2 cellular contexts compared by ENCODE assay signal in the genomic region with DNA sequence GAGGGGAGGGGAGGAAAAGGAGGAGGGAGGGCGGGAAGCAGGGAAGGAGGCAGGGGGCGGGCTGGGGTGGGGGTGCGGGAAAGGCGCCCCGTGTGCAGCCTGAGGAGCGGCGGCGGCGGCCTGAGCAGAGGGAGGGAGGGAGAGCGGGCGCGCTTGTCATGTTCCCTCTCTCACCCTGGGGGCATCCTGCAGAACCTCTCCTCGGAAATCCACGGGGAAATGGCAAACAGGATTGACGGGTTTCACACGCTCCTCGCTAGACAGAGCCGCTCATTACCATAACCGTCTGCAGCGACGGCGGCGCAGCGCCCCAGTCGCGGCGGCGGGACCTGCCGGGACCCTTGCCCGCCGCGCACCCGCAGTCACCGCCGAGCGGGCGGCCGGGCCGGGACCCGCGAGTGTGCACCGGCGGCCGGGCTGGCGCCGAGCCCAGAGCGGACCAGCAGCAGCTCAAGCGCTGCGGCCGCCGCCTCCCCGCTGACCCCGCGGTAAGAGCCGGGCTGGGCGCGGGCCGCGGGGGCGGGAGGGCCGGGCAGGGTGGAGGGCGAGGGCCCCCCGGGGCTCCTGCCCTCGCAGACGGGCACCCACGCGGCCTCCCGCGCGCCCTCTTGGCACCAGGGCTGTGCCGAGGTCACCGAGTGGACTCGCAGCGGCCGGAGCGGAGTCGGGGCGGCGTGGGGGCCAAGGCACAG.
TF ChIP-seq lines count a peak whose summit lies in the region.

A gene (plus strand): TSS at position 273 of the 692 bp plus-strand sequence. CDS start 5,165 bp downstream, outside the sequence.

TF ChIP-seq in A549, 52 proteins besides CTCF, POLR2A, EP300 and RAD21:
- no peak for TF ChIP-seq ESRRA (IDR thresholded peaks at IDR 0.05; ENCODE audit: borderline replicate concordance, low read length)
- TF ChIP-seq GATA3 (IDR thresholded peaks at IDR 0.05; ENCODE audit: borderline replicate concordance), result no peak
- TF ChIP-seq NFE2L2 (conservative IDR thresholded peaks at IDR 0.05; ENCODE audit: low read length), result no peak
- no peak for TF ChIP-seq JUNB (IDR thresholded peaks at IDR 0.05)
- TF ChIP-seq RARB (CRISPR knock-in tag; IDR thresholded peaks at IDR 0.05), result no peak
- TF ChIP-seq ZFP36 (IDR thresholded peaks at IDR 0.05; ENCODE audit: borderline replicate concordance, partially characterized antibody), result no peak
- no peak for TF ChIP-seq HOXB5 (CRISPR knock-in tag; IDR thresholded peaks at IDR 0.05)
- TF ChIP-seq PHF8 (IDR thresholded peaks at IDR 0.05; ENCODE audit: borderline replicate concordance, low read depth), result no peak

TF ChIP-seq in H1, 55 proteins besides CTCF, POLR2A, EP300 and RAD21:
- TF ChIP-seq SAP30 (IDR thresholded peaks at IDR 0.05; ENCODE audit: insufficient read depth, insufficient replicate concordance, low read length), result no peak
- TF ChIP-seq BACH1 (IDR thresholded peaks at IDR 0.05; ENCODE audit: low read length), result no peak
- 0 out of 2 replicates have a peak, but pooled peaks have one; percentile 8 for TF ChIP-seq TAF1 (IDR thresholded peaks at IDR 0.05; ENCODE audit: low read depth, low read length)
- 0 out of 2 replicates have a peak, but pooled peaks have one; percentile 42 for TF ChIP-seq PHF8 (conservative IDR thresholded peaks at IDR 0.05; ENCODE audit: low read depth, low read length)
- no peak for TF ChIP-seq JUN (IDR thresholded peaks at IDR 0.05; ENCODE audit: low read depth, low read length)
- TF ChIP-seq EGR1 (IDR thresholded peaks at IDR 0.05; ENCODE audit: borderline replicate concordance, low read depth, low read length), result peak; percentile 10; the same call in 1 of the 2 replicates
- TF ChIP-seq KDM4A (IDR thresholded peaks at IDR 0.05; ENCODE audit: low read depth, low read length, severe bottlenecking), result peak; percentile 68
- TF ChIP-seq RBBP5 (IDR thresholded peaks at IDR 0.05; ENCODE audit: borderline replicate concordance, low read depth, low read length), result peak; percentile 39; the same call in 1 of the 2 replicates
